In genomic region chr17:58207451-58207850, GRCh38 we compare ENCODE assay signal across 22 cellular contexts. TPM values are rescaled to one million over a fixed set of nuclear protein-coding genes. Genes with fewer than 3 reads are reported as not detected.
"Had no signal": no experiment of that assay in that cellular context is flagged by ENCODE, and none has a peak within 500 bp of the region (broad histone marks: within the 10 kb centered on the region; RNA-seq: fewer than 3 reads in every experiment).

No MANE protein-coding gene starts in this region.

- H3K4me2 ChIP-seq: SK-N-SH had no signal

- ATAC-seq: HepG2 had no signal

- H3K9ac ChIP-seq: SK-N-SH had no signal

- DNase-seq: IMR-90, Karpas-422, KG1, MM.1S, NCI-H1092 treated with DMSO at 0.1 percent for 48 hours, NCI-H1436, NCI-H187, NCI-H2029, NCI-H2081 treated with DMSO at 0.1 percent for 48 hours, NCI-H2171, NCI-H226, NCI-H510A, NCI-H524 treated with DMSO at 0.1 percent for 48 hours, NCI-H69, NCI-H774, Right ventricle myocardium superior, RPMI8226, SK-N-SH had no signal

- H3K9me3 ChIP-seq: SK-N-SH had no signal

- FAIRE-seq: HepG2, RCC 7860 had no signal

- H3K9me2 ChIP-seq: SK-N-SH had no signal

RNA-seq across cellular contexts. Expression of gene EPX, which starts 14.9 kb away (rescaled TPM):
- total RNA-seq: HepG2, IMR-90, Right ventricle myocardium superior, SK-MEL-5 had no signal
- polyA plus RNA-seq: HepG2, IMR-90 had no signal

RNA-seq across cellular contexts. Expression of gene LPO, which starts 30.9 kb away (rescaled TPM):
- total RNA-seq: HepG2, IMR-90, Right ventricle myocardium superior, SK-MEL-5 had no signal
- polyA plus RNA-seq: HepG2, IMR-90, SK-N-SH had no signal

RNA-seq across cellular contexts. Expression of gene OR4D2, which starts 40.7 kb away (rescaled TPM):
- total RNA-seq: HepG2, HT1080, IMR-90, Right ventricle myocardium superior, SK-MEL-5 had no signal
- polyA plus RNA-seq: HepG2, IMR-90, SK-N-SH had no signal

RNA-seq across cellular contexts. Expression of gene OR4D1, which starts 59.3 kb away (rescaled TPM):
- total RNA-seq: HepG2, HT1080, IMR-90, Right ventricle myocardium superior, SK-MEL-5 had no signal
- polyA plus RNA-seq: HepG2, IMR-90, SK-N-SH had no signal
